14 cellular contexts compared by ENCODE assay signal in the genomic region with DNA sequence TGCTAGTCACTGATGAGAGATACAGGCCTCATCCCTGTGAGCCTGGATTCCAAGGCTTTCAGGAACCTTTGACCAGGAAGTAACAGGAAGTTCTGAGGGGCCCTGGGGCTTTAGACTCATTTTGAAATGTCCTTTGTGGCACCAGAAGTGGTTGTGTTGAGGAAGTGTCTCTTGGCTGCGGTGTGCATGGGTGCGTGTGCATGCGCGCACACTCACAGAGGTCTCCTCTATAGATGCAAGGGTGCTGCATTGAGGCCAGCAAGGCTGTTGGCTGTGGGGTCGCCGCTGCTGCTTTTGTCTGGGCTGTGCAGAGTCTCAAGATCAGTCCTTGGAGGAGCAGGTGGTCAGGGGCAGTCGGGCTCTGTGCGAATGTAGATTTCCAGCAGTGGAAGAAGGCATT. TPM values are rescaled to one million over a fixed set of nuclear protein-coding genes. Genes with fewer than 3 reads are reported as not detected.
DNase-seq lines count a peak whose midpoint lies in the region; ATAC-seq and TF ChIP-seq lines count a peak whose summit lies in the region.
"Had no signal": no experiment of that assay in that cellular context is flagged by ENCODE, and none has a peak within 500 bp of the region (broad histone marks: within the 10 kb centered on the region; RNA-seq: fewer than 3 reads in every experiment).

No MANE protein-coding gene starts in this region.

- H4K20me1 ChIP-seq in GM23338 (replicated peaks; ENCODE audit: insufficient read depth): peaks cover 41% of the 10 kb centered on the region

- H3K9me3 ChIP-seq in mucosa of descending colon: no peaks in the 10 kb centered on the region
- H3K9me3 ChIP-seq: Caco-2, right atrium auricular region had no signal

- no peak overlapping the region for H3K4me3 ChIP-seq in GM23338
- no peak overlapping the region for H3K4me3 ChIP-seq in mucosa of descending colon
- H3K4me3 ChIP-seq: right atrium auricular region had no signal

- CTCF ChIA-PET in activated CD8-positive, alpha-beta T cell treated with anti-CD3 and anti-CD28 coated beads, Interleukin-2, amount 10 ng/mL, durations not matched to agents 7 days and 5 days (lab: Charles Lee): interaction anchor here (0.7 to 7.1 kb wide), 5 partner anchors 12 to 224 kb away, joined by 3 to 58 read pairs (median 4); no protein-coding TSS in a partner anchor

- peaks cover 42% of the 10 kb centered on the region for H3K36me3 ChIP-seq in GM23338 (ENCODE audit: insufficient read depth)
- H3K36me3 ChIP-seq in mucosa of descending colon (ENCODE audit: low read depth): peaks cover 9% of the 10 kb centered on the region

- H3K27ac Mint-ChIP-seq in GM23338: no peak overlapping the region; the same call in 1 of the 2 replicates
- H3K27ac Mint-ChIP-seq in activated CD8-positive, alpha-beta T cell treated with anti-CD3 and anti-CD28 coated beads, Interleukin-2, amount 10 ng/mL, durations not matched to agents 7 days and 5 days: peak overlapping the region; percentile 89

- H3K79me2 ChIP-seq in GM23338 (replicated peaks; ENCODE audit: insufficient read depth): peaks cover 13% of the 10 kb centered on the region; the same call in 1 of the 2 replicates

- H3K9me2 ChIP-seq in GM23338 (ENCODE audit: insufficient read depth): no peaks in the 10 kb centered on the region

- DNase-seq in GM23338 (ENCODE audit: low spot score): no peak
- no peak for DNase-seq in activated CD8-positive, alpha-beta T cell treated with anti-CD3 and anti-CD28 coated beads, Interleukin-2, amount 10 ng/mL, durations not matched to agents 7 days and 5 days
- no peak for DNase-seq in mucosa of descending colon
- no peak for DNase-seq in islet precursor cell
- DNase-seq in HT-29 (ENCODE audit: low spot score): no peak
- no peak for DNase-seq in C1 segment of cervical spinal cord (lab: John Stamatoyannopoulos, UW)
- no peak for DNase-seq in HCEC 1CT
- DNase-seq: activated T-cell treated with anti-CD3 and anti-CD28 coated beads, Interleukin-2, amount 50 U/mL, for 48 hours; Caco-2; midbrain; NCI-H1092; substantia nigra had no signal

- ATAC-seq in GM23338 (no peak), mucosa of descending colon (peak; percentile 2)
- ATAC-seq in activated CD8-positive, alpha-beta T cell treated with anti-CD3 and anti-CD28 coated beads, Interleukin-2, amount 10 ng/mL, durations not matched to agents 7 days and 5 days: no peak

- no peak overlapping the region for H2AFZ ChIP-seq in GM23338

- H3K9me3 Mint-ChIP-seq in GM23338: no peaks in the 10 kb centered on the region; the same call in 2 of the 3 replicates
- no peaks in the 10 kb centered on the region for H3K9me3 Mint-ChIP-seq in activated CD8-positive, alpha-beta T cell treated with anti-CD3 and anti-CD28 coated beads, Interleukin-2, amount 10 ng/mL, durations not matched to agents 7 days and 5 days (ENCODE audit: insufficient read depth)

- intact Hi-C loops in mucosa of descending colon (cut with DNase I, micrococcal nuclease): no loop called here

- POLR2A ChIA-PET in activated CD8-positive, alpha-beta T cell treated with anti-CD3 and anti-CD28 coated beads, Interleukin-2, amount 10 ng/mL, durations not matched to agents 7 days and 5 days (lab: Charles Lee): interaction anchor here (0.7 to 0.8 kb wide), 2 partner anchors 51 to 171 kb away, joined by 3 read pairs; no protein-coding TSS in a partner anchor

- H3K27me3 ChIP-seq in GM23338 (ENCODE audit: insufficient read depth): no peaks in the 10 kb centered on the region
- H3K27me3 ChIP-seq: right atrium auricular region had no signal

- TF ChIP-seq CTCF in C4-2B (conservative IDR thresholded peaks at IDR 0.05) (no peak), GM23338 (conservative IDR thresholded peaks at IDR 0.05; ENCODE audit: low read depth in 2 of 2) (no peak), mucosa of descending colon (IDR thresholded peaks at IDR 0.05) (no peak)

- H3K27ac ChIP-seq in C4-2B (peak overlapping the region; percentile 42), GM23338 (ENCODE audit: low read depth) (peak overlapping the region; percentile 53)
- H3K27ac ChIP-seq: right atrium auricular region had no signal

- peaks cover 31% of the 10 kb centered on the region for H3K4me1 ChIP-seq in GM23338 (ENCODE audit: insufficient read depth)
- H3K4me1 ChIP-seq in mucosa of descending colon (ENCODE audit: low read depth): peaks cover 23% of the 10 kb centered on the region

- H3K4me3 Mint-ChIP-seq in GM23338: no peak overlapping the region
- H3K4me3 Mint-ChIP-seq in activated CD8-positive, alpha-beta T cell treated with anti-CD3 and anti-CD28 coated beads, Interleukin-2, amount 10 ng/mL, durations not matched to agents 7 days and 5 days: peak overlapping the region; percentile 47

- peaks cover 48% of the 10 kb centered on the region for H3K4me1 Mint-ChIP-seq in GM23338
- peaks cover 63% of the 10 kb centered on the region for H3K4me1 Mint-ChIP-seq in activated CD8-positive, alpha-beta T cell treated with anti-CD3 and anti-CD28 coated beads, Interleukin-2, amount 10 ng/mL, durations not matched to agents 7 days and 5 days (ENCODE audit: low read depth)

- H3F3A ChIP-seq in GM23338 (replicated peaks; ENCODE audit: low read depth): peaks cover 37% of the 10 kb centered on the region

- no peak overlapping the region for H3K4me2 ChIP-seq in GM23338

- peaks cover 81% of the 10 kb centered on the region for H3K36me3 Mint-ChIP-seq in GM23338 (ENCODE audit: low read depth)
- H3K36me3 Mint-ChIP-seq in activated CD8-positive, alpha-beta T cell treated with anti-CD3 and anti-CD28 coated beads, Interleukin-2, amount 10 ng/mL, durations not matched to agents 7 days and 5 days (ENCODE audit: low read depth): peaks cover 83% of the 10 kb centered on the region

- H3K27me3 Mint-ChIP-seq in GM23338 (ENCODE audit: insufficient read depth, low read depth, poor library complexity): peaks cover 30% of the 10 kb centered on the region
- H3K27me3 Mint-ChIP-seq in activated CD8-positive, alpha-beta T cell treated with anti-CD3 and anti-CD28 coated beads, Interleukin-2, amount 10 ng/mL, durations not matched to agents 7 days and 5 days (ENCODE audit: low read depth): no peaks in the 10 kb centered on the region

TF ChIP-seq in GM23338, 12 proteins besides CTCF, POLR2A, EP300 and RAD21 (continues in another document):
- TF ChIP-seq NANOG (IDR thresholded peaks at IDR 0.05; ENCODE audit: borderline replicate concordance) (no peak), EZH2 (IDR thresholded peaks at IDR 0.05; ENCODE audit: low read depth, unreplicated experiment) (no peak), ZNF331 (CRISPR knock-in tag; IDR thresholded peaks at IDR 0.05; ENCODE audit: low read depth) (no peak)
- TF ChIP-seq, protein P1, sequence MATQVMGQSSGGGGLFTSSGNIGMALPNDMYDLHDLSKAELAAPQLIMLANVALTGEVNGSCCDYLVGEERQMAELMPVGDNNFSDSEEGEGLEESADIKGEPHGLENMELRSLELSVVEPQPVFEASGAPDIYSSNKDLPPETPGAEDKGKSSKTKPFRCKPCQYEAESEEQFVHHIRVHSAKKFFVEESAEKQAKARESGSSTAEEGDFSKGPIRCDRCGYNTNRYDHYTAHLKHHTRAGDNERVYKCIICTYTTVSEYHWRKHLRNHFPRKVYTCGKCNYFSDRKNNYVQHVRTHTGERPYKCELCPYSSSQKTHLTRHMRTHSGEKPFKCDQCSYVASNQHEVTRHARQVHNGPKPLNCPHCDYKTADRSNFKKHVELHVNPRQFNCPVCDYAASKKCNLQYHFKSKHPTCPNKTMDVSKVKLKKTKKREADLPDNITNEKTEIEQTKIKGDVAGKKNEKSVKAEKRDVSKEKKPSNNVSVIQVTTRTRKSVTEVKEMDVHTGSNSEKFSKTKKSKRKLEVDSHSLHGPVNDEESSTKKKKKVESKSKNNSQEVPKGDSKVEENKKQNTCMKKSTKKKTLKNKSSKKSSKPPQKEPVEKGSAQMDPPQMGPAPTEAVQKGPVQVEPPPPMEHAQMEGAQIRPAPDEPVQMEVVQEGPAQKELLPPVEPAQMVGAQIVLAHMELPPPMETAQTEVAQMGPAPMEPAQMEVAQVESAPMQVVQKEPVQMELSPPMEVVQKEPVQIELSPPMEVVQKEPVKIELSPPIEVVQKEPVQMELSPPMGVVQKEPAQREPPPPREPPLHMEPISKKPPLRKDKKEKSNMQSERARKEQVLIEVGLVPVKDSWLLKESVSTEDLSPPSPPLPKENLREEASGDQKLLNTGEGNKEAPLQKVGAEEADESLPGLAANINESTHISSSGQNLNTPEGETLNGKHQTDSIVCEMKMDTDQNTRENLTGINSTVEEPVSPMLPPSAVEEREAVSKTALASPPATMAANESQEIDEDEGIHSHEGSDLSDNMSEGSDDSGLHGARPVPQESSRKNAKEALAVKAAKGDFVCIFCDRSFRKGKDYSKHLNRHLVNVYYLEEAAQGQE (IDR thresholded peaks at IDR 0.05; ENCODE audit: unreplicated experiment): no peak

RNA-seq across cellular contexts. Expression of gene RAB24, which starts 7.6 kb away (rescaled TPM):
- total RNA-seq in GM23338 (2014; rRNA removed; shearing (Covaris generic)): 24.8 and 27.1 TPM in 2 replicates
- 26.1 and 27.7 TPM in 2 replicates for polyA plus RNA-seq in GM23338 (2016; fragmentation: Nextera tagmentation; extraction: Ambion mirVana)
- total RNA-seq in activated CD8-positive, alpha-beta T cell treated with anti-CD3 and anti-CD28 coated beads, Interleukin-2, amount 10 ng/mL, durations not matched to agents 7 days and 5 days: 10 to 100 TPM; 44.1 to 48.8 TPM
- 10 to 100 TPM; 23.4 to 33.1 (median 29.5) TPM for total RNA-seq in mucosa of descending colon
- 33.7 and 33.8 TPM in 2 replicates for total RNA-seq in HT-29 (2014; rRNA removed; shearing (Covaris generic))

RNA-seq across cellular contexts. Expression of gene PRELID1, which starts 7.7 kb away (rescaled TPM):
- 271 and 328 TPM in 2 replicates for total RNA-seq in GM23338 (2014; rRNA removed; shearing (Covaris generic))
- 349 and 359 TPM in 2 replicates for polyA plus RNA-seq in GM23338 (2016; fragmentation: Nextera tagmentation; extraction: Ambion mirVana)
- 100 to 1,000 TPM; 152 to 154 TPM for total RNA-seq in activated CD8-positive, alpha-beta T cell treated with anti-CD3 and anti-CD28 coated beads, Interleukin-2, amount 10 ng/mL, durations not matched to agents 7 days and 5 days
- 100 to 1,000 TPM; 149 to 277 (median 171) TPM for total RNA-seq in mucosa of descending colon
- 556 and 582 TPM in 2 replicates for total RNA-seq in HT-29 (2014; rRNA removed; shearing (Covaris generic))

RNA-seq across cellular contexts. Expression of gene MXD3, which starts 15.8 kb away (rescaled TPM):
- 11.6 and 13.0 TPM in 2 replicates for total RNA-seq in GM23338 (2014; rRNA removed; shearing (Covaris generic))
- 8.4 and 9.9 TPM in 2 replicates for polyA plus RNA-seq in GM23338 (2016; fragmentation: Nextera tagmentation; extraction: Ambion mirVana)
- 10 to 100 TPM; 93.2 to 96.9 TPM for total RNA-seq in activated CD8-positive, alpha-beta T cell treated with anti-CD3 and anti-CD28 coated beads, Interleukin-2, amount 10 ng/mL, durations not matched to agents 7 days and 5 days
- 10 to 100 TPM; 10.3 to 19.4 (median 10.9) TPM for total RNA-seq in mucosa of descending colon
- 55.7 and 75.5 TPM in 2 replicates for total RNA-seq in HT-29 (2014; rRNA removed; shearing (Covaris generic))

RNA-seq across cellular contexts. Expression of gene LMAN2, which starts 55.5 kb away (rescaled TPM):
- 220 and 227 TPM in 2 replicates for total RNA-seq in GM23338 (2014; rRNA removed; shearing (Covaris generic))
- 145 and 153 TPM in 2 replicates for polyA plus RNA-seq in GM23338 (2016; fragmentation: Nextera tagmentation; extraction: Ambion mirVana)
- total RNA-seq in activated CD8-positive, alpha-beta T cell treated with anti-CD3 and anti-CD28 coated beads, Interleukin-2, amount 10 ng/mL, durations not matched to agents 7 days and 5 days: 100 to 1,000 TPM; 119 to 127 TPM
- total RNA-seq in mucosa of descending colon: 100 to 1,000 TPM in 2 of 3 donors, 10 to 100 TPM in 1; 91.9 to 150 (median 139) TPM
- total RNA-seq in HT-29 (2014; rRNA removed; shearing (Covaris generic)): 234 and 262 TPM in 2 replicates
